ENCODE assay signal across 29 cellular contexts in genomic region chr6:170420791-170421776, GRCh38.
"Had no signal": no experiment of that assay in that cellular context is flagged by ENCODE, and none has a peak within 500 bp of the region (broad histone marks: within the 10 kb centered on the region; RNA-seq: fewer than 3 reads in every experiment).

No MANE protein-coding gene starts in this region.

- H3K36me3 Mint-ChIP-seq: activated CD8-positive, alpha-beta memory T cell treated with anti-CD3 and anti-CD28 coated beads, Interleukin-2, amount 10 ng/mL, durations not matched to agents 7 days and 5 days; mesothelial cell of epicardium; natural killer cell treated with Interleukin-12 subunit alpha and Interleukin-12 subunit beta and Interleukin-15 and Interleukin-18, amount 100 ng/mL, for 72 hours had no signal

- H3K4me1 Mint-ChIP-seq: activated CD4-positive, alpha-beta T cell treated with anti-CD3 and anti-CD28 coated beads, Interleukin-2, amount 10 ng/mL, durations not matched to agents 7 days and 5 days; activated CD8-positive, alpha-beta memory T cell treated with anti-CD3 and anti-CD28 coated beads, Interleukin-2, amount 10 ng/mL, durations not matched to agents 7 days and 5 days had no signal

- H3K4me3 ChIP-seq: hepatocyte, left lung, lung, pancreas, psoas muscle, right atrium auricular region, suprapubic skin, transverse colon had no signal

- H3K27ac ChIP-seq: hepatocyte, left lung, neutrophil, pancreas, psoas muscle, right atrium auricular region, stomach, suprapubic skin, transverse colon, WERI-Rb-1 had no signal

- ATAC-seq: activated CD8-positive, alpha-beta memory T cell treated with anti-CD3 and anti-CD28 coated beads, Interleukin-2, amount 10 ng/mL, durations not matched to agents 7 days and 5 days; activated CD8-positive, alpha-beta T cell treated with anti-CD3 and anti-CD28 coated beads for 36 hours; activated naive CD8-positive, alpha-beta T cell treated with anti-CD3 and anti-CD28 coated beads, Interleukin-2, amount 50 U/mL, for 24 hours; left lung; pancreas had no signal

- H3K27ac Mint-ChIP-seq: activated CD4-positive, alpha-beta T cell treated with anti-CD3 and anti-CD28 coated beads, Interleukin-2, amount 10 ng/mL, durations not matched to agents 7 days and 5 days; activated CD8-positive, alpha-beta memory T cell treated with anti-CD3 and anti-CD28 coated beads, Interleukin-2, amount 10 ng/mL, durations not matched to agents 7 days and 5 days; activated CD8-positive, alpha-beta T cell treated with anti-CD3 and anti-CD28 coated beads for 36 hours; activated naive CD8-positive, alpha-beta T cell treated with anti-CD3 and anti-CD28 coated beads, Interleukin-2, amount 50 U/mL, for 24 hours; activated T-helper 1 cell treated with anti-CD3 and anti-CD28 coated beads, Interleukin-12 subunit alpha, Interleukin-12 subunit beta, Interleukin-2, Interleukin-4 antibody, amounts not matched to agents 30 ng/mL and 10 ng/mL and 1 ng/mL, durations not matched to agents 14 hours and 24 hours and 36 hours; mesothelial cell of epicardium; natural killer cell treated with Interleukin-12 subunit alpha and Interleukin-12 subunit beta and Interleukin-15 and Interleukin-18, amount 100 ng/mL, for 72 hours had no signal

- H3K27me3 Mint-ChIP-seq: natural killer cell treated with Interleukin-12 subunit alpha and Interleukin-12 subunit beta and Interleukin-15 and Interleukin-18, amount 100 ng/mL, for 72 hours had no signal

- H3K9me3 Mint-ChIP-seq: activated CD4-positive, alpha-beta T cell treated with anti-CD3 and anti-CD28 coated beads, Interleukin-2, amount 10 ng/mL, durations not matched to agents 7 days and 5 days; activated CD8-positive, alpha-beta T cell treated with anti-CD3 and anti-CD28 coated beads for 36 hours; activated naive CD8-positive, alpha-beta T cell treated with anti-CD3 and anti-CD28 coated beads, Interleukin-2, amount 50 U/mL, for 24 hours; activated T-helper 1 cell treated with anti-CD3 and anti-CD28 coated beads, Interleukin-12 subunit alpha, Interleukin-12 subunit beta, Interleukin-2, Interleukin-4 antibody, amounts not matched to agents 30 ng/mL and 10 ng/mL and 1 ng/mL, durations not matched to agents 14 hours and 24 hours and 36 hours; immature natural killer cell; mesothelial cell of epicardium; natural killer cell treated with Interleukin-12 subunit alpha and Interleukin-12 subunit beta and Interleukin-15 and Interleukin-18, amount 100 ng/mL, for 72 hours had no signal

- H3K4me3 Mint-ChIP-seq: activated CD4-positive, alpha-beta T cell treated with anti-CD3 and anti-CD28 coated beads, Interleukin-2, amount 10 ng/mL, durations not matched to agents 7 days and 5 days; activated CD8-positive, alpha-beta memory T cell treated with anti-CD3 and anti-CD28 coated beads, Interleukin-2, amount 10 ng/mL, durations not matched to agents 7 days and 5 days; activated CD8-positive, alpha-beta T cell treated with anti-CD3 and anti-CD28 coated beads for 36 hours; activated naive CD8-positive, alpha-beta T cell treated with anti-CD3 and anti-CD28 coated beads, Interleukin-2, amount 50 U/mL, for 24 hours; activated T-helper 1 cell treated with anti-CD3 and anti-CD28 coated beads, Interleukin-12 subunit alpha, Interleukin-12 subunit beta, Interleukin-2, Interleukin-4 antibody, amounts not matched to agents 30 ng/mL and 10 ng/mL and 1 ng/mL, durations not matched to agents 14 hours and 24 hours and 36 hours; mesothelial cell of epicardium; natural killer cell treated with Interleukin-12 subunit alpha and Interleukin-12 subunit beta and Interleukin-15 and Interleukin-18, amount 100 ng/mL, for 72 hours had no signal

- DNase-seq: activated CD4-positive, alpha-beta T cell treated with anti-CD3 and anti-CD28 coated beads, Interleukin-2, amount 10 ng/mL, durations not matched to agents 7 days and 5 days; activated CD4-positive, CD25-positive, alpha-beta regulatory T cell treated with anti-CD3 and anti-CD28 coated beads, Interleukin-2, amount 50 U/mL, for 72 hours; activated CD8-positive, alpha-beta memory T cell treated with anti-CD3 and anti-CD28 coated beads, Interleukin-2, amount 10 ng/mL, durations not matched to agents 7 days and 5 days; activated CD8-positive, alpha-beta T cell treated with anti-CD3 and anti-CD28 coated beads for 36 hours; activated gamma-delta T cell; activated naive CD4-positive, alpha-beta T cell treated with anti-CD3 and anti-CD28 coated beads, Interleukin-2, amount 50 U/mL, for 16 hours; activated naive CD8-positive, alpha-beta T cell treated with anti-CD3 and anti-CD28 coated beads, Interleukin-2, amount 50 U/mL, for 24 hours; caudate nucleus; dermis blood vessel endothelial cell; effector CD8-positive, alpha-beta T cell; erythroblast; glutamatergic neuron; immature natural killer cell; kidney glomerular epithelial cell; psoas muscle; stimulated activated CD4-positive, alpha-beta T cell treated with anti-CD3 and anti-CD28 coated beads, Interleukin-4, amount 100 ng/mL, for 4 hours; stomach; transverse colon; WERI-Rb-1 had no signal
